In the genomic region with DNA sequence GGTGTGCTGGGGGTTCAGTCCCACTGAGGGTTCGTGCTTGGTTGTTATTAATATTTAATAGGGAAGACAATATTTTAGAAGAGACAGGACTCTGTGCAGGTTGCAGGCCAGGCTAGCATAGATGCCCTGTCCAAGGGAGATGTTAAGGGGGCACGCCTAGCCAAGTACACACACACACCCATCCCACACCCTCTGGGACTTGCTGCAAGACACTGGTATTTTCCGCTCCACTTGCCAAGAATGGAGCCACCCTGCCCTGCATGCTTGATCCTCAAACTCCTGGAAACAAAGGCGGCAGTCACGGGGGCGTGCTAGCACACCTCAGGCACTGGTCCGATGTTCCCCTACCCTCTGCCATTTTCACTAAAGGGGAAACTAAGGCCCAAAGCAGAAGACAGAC, we compare ENCODE assay signal across 12 cellular contexts.
DNase-seq lines count a peak whose midpoint lies in the region; ATAC-seq and TF ChIP-seq lines count a peak whose summit lies in the region.
"Had no signal": no experiment of that assay in that cellular context is flagged by ENCODE, and none has a peak within 500 bp of the region (broad histone marks: within the 10 kb centered on the region; RNA-seq: fewer than 3 reads in every experiment).

No MANE protein-coding gene starts in this region.

- H3K36me3 ChIP-seq in mucosa of rectum (ENCODE audit: control insufficient read depth in 2 of 2, insufficient read depth in 2 of 2, low read length in 2 of 2) (no peaks in the 10 kb centered on the region), thyroid gland (no peaks in the 10 kb centered on the region)
- H3K36me3 ChIP-seq: brain microvascular endothelial cell, neutrophil had no signal

- ATAC-seq in GM21528 (IDR thresholded peaks at IDR 0.05; ENCODE audit: low FRiP score, unreplicated experiment) (no peak), GM21447 (IDR thresholded peaks at IDR 0.05; ENCODE audit: unreplicated experiment) (no peak)

- intact Hi-C loops in thyroid gland (cut with DNase I), result no loop called here

- H3K27ac Mint-ChIP-seq in endothelial cell (ENCODE audit: unreplicated experiment), result no peak overlapping the region

- peak overlapping the region; percentile 54 for H3K4me3 Mint-ChIP-seq in endothelial cell (ENCODE audit: unreplicated experiment)

- H3K4me1 Mint-ChIP-seq in endothelial cell (ENCODE audit: unreplicated experiment), result peaks cover 52% of the 10 kb centered on the region

- peaks cover 18% of the 10 kb centered on the region for H3K27me3 Mint-ChIP-seq in endothelial cell (ENCODE audit: unreplicated experiment)

- H3K4me1 ChIP-seq in mucosa of rectum (ENCODE audit: control insufficient read depth in 2 of 2, insufficient read depth in 2 of 2, low read length in 2 of 2) (peaks cover 28 to 40% of the 10 kb centered on the region in 2 donors), thyroid gland (peaks cover 21 to 40% of the 10 kb centered on the region in 2 donors)

- H3K36me3 Mint-ChIP-seq in endothelial cell (ENCODE audit: low read depth, unreplicated experiment), result peaks cover 4% of the 10 kb centered on the region

- H3K4me3 ChIP-seq in mucosa of rectum (ENCODE audit: low read length in 2 of 2) (peak overlapping the region; percentile 37 to 42), thyroid gland (replicated peaks in 1 of 3) (no peak overlapping the region)

- no peak for TF ChIP-seq POLR2A in thyroid gland (IDR thresholded peaks at IDR 0.05)

- no peaks in the 10 kb centered on the region for H3K9me3 ChIP-seq in mucosa of rectum (ENCODE audit: control insufficient read depth in 2 of 2, low read length in 2 of 2)
- H3K9me3 ChIP-seq in thyroid gland, result no peaks in the 10 kb centered on the region
- H3K9me3 ChIP-seq: neutrophil had no signal

- TF ChIP-seq CTCF in endothelial cell (IDR thresholded peaks at IDR 0.05; ENCODE audit: unreplicated experiment), result no peak
- TF ChIP-seq CTCF in thyroid gland (IDR thresholded peaks at IDR 0.05), result no peak

- 55 to 65% methylated on average over 6 to 7 of the region's 7 CpGs for WGBS in thyroid gland, 2 donors

- H3K27ac ChIP-seq in mucosa of rectum (ENCODE audit: low read depth in 2 of 2, low read length in 2 of 2) (peak overlapping the region; percentile 90 to 91), thyroid gland (no peak overlapping the region)
- H3K27ac ChIP-seq: brain microvascular endothelial cell, neutrophil had no signal

- no peaks in the 10 kb centered on the region for H3K27me3 ChIP-seq in mucosa of rectum (ENCODE audit: control insufficient read depth in 2 of 2, insufficient read depth in 2 of 2, low read length in 2 of 2)
- no peaks in the 10 kb centered on the region for H3K27me3 ChIP-seq in thyroid gland
- H3K27me3 ChIP-seq: brain microvascular endothelial cell, neutrophil had no signal

- peak overlapping the region; percentile 19 to 40 for H3K9ac ChIP-seq in mucosa of rectum (ENCODE audit: low read depth in 1 of 2, low read length in 2 of 2)

- DNase-seq in NCI-H748 (lab: John Stamatoyannopoulos, UW; ENCODE audit: unreplicated experiment), result peak; percentile 16
- no peak for DNase-seq in NCI-H748 treated with DMSO at 0.1 percent for 48 hours (lab: John Stamatoyannopoulos, UW)
- no peak for DNase-seq in endothelial cell (ENCODE audit: low spot score)
- peak; percentile 62 to 70 for DNase-seq in thyroid gland
- DNase-seq in NCI-H345 (lab: John Stamatoyannopoulos, UW), result no peak
- DNase-seq: HCEC 1CT, NCI-H526 treated with DMSO at 0.1 percent for 48 hours had no signal

- H3K9me3 Mint-ChIP-seq in endothelial cell (ENCODE audit: unreplicated experiment), result no peaks in the 10 kb centered on the region

Comparison
In these comparisons a context has a peak if more than half of its experiments do, and no peak if none do; other contexts are left out.
1. DNase-seq: peak in NCI-H748 (single experiment) and thyroid gland (2 of 2); none in NCI-H748 treated with DMSO at 0.1 percent for 48 hours (single experiment), endothelial cell (single experiment) and NCI-H345 (single experiment).
2. H3K27ac ChIP-seq: peak in mucosa of rectum (2 of 2); none in thyroid gland (0 of 3).
3. H3K4me3 ChIP-seq: peak in mucosa of rectum (2 of 2); none in thyroid gland (0 of 3).